ENCODE assay signal across 1 cellular context in the genomic region with DNA sequence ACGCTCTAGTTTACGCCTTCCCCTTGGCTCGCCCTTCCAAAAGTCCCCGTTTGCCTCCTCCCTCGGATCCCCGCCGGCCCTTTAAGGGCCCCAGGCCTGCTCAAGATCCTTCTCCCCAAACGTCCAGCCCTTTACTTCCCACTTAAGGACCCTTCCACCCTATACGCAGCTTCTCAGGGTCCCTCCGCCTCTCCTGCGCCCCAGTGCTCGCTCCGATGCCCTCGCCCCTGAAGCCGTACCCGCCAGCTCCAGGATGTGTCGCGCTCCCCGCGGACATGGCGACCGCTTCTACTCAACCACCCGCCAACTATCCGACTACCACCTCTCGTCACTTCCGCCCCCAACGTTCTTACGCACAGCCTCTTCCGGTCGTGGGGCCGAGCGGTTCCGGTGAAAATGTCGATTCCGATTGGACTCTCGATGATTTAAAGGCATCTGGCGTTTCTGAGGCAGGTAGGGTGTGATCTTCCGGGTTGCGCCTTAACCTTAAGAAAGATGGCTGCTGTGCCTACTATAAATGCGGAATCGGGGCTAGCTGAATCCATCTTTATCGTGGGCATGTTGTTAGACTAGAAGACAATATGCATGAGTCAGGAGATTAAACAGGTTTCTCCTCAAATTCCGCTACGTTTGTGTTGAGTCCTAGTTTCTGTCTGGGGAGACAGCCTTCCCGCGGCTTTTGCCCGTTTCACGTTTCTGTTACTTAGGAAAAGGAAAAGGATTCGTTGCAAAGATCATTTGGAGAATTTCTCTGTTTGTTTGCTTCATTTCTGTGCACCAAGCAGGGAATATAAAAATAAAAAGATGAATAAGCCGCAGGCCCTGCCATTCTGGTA.
TF ChIP-seq lines count a peak whose summit lies in the region.

A gene (minus strand): TSS at position 317 of the 836 bp plus-strand sequence. CDS start 40 bp downstream, at position 277.

TF ChIP-seq in GM12878, 131 proteins besides CTCF, POLR2A, EP300 and RAD21 (continued from another document and continues in another):
- TF ChIP-seq, protein P1, sequence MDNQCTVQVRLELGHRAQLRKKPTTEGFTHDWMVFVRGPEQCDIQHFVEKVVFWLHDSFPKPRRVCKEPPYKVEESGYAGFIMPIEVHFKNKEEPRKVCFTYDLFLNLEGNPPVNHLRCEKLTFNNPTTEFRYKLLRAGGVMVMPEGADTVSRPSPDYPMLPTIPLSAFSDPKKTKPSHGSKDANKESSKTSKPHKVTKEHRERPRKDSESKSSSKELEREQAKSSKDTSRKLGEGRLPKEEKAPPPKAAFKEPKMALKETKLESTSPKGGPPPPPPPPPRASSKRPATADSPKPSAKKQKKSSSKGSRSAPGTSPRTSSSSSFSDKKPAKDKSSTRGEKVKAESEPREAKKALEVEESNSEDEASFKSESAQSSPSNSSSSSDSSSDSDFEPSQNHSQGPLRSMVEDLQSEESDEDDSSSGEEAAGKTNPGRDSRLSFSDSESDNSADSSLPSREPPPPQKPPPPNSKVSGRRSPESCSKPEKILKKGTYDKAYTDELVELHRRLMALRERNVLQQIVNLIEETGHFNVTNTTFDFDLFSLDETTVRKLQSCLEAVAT (IDR thresholded peaks at IDR 0.05) = peak; percentile 82
- TF ChIP-seq, protein P2, sequence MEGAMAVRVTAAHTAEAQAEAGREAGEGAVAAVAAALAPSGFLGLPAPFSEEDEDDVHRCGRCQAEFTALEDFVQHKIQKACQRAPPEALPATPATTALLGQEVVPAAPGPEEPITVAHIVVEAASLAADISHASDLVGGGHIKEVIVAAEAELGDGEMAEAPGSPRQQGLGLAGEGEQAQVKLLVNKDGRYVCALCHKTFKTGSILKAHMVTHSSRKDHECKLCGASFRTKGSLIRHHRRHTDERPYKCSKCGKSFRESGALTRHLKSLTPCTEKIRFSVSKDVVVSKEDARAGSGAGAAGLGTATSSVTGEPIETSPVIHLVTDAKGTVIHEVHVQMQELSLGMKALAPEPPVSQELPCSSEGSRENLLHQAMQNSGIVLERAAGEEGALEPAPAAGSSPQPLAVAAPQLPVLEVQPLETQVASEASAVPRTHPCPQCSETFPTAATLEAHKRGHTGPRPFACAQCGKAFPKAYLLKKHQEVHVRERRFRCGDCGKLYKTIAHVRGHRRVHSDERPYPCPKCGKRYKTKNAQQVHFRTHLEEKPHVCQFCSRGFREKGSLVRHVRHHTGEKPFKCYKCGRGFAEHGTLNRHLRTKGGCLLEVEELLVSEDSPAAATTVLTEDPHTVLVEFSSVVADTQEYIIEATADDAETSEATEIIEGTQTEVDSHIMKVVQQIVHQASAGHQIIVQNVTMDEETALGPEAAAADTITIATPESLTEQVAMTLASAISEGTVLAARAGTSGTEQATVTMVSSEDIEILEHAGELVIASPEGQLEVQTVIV (IDR thresholded peaks at IDR 0.05; ENCODE audit: borderline replicate concordance, partially characterized antibody) = peak; percentile 89
- TF ChIP-seq, protein P3, sequence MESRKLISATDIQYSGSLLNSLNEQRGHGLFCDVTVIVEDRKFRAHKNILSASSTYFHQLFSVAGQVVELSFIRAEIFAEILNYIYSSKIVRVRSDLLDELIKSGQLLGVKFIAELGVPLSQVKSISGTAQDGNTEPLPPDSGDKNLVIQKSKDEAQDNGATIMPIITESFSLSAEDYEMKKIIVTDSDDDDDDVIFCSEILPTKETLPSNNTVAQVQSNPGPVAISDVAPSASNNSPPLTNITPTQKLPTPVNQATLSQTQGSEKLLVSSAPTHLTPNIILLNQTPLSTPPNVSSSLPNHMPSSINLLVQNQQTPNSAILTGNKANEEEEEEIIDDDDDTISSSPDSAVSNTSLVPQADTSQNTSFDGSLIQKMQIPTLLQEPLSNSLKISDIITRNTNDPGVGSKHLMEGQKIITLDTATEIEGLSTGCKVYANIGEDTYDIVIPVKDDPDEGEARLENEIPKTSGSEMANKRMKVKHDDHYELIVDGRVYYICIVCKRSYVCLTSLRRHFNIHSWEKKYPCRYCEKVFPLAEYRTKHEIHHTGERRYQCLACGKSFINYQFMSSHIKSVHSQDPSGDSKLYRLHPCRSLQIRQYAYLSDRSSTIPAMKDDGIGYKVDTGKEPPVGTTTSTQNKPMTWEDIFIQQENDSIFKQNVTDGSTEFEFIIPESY (IDR thresholded peaks at IDR 0.05) = no peak
- TF ChIP-seq RBBP5 (conservative IDR thresholded peaks at IDR 0.05) (no peak), HDAC6 (IDR thresholded peaks at IDR 0.05; ENCODE audit: unreplicated experiment) (no peak), CREM (IDR thresholded peaks at IDR 0.05; ENCODE audit: low read depth) (peak; percentile 95), POLR2AphosphoS5 (IDR thresholded peaks at IDR 0.05; ENCODE audit: low read length) (peak; percentile 99), PAX5 (IDR thresholded peaks at IDR 0.05; ENCODE audit: borderline replicate concordance, low read depth, low read length) (peak; percentile 69; the same call in 1 of the 2 replicates), SPI1 (IDR thresholded peaks at IDR 0.05; ENCODE audit: borderline replicate concordance, insufficient read depth, low read depth, low read length) (peak; percentile 59; the same call in 1 of the 2 replicates), IRF4 (IDR thresholded peaks at IDR 0.05; ENCODE audit: low read depth, low read length) (no peak), SREBF1 (IDR thresholded peaks at IDR 0.05; ENCODE audit: low read length) (peak; percentile 64), ZNF207 (IDR thresholded peaks at IDR 0.05; ENCODE audit: borderline replicate concordance) (0 out of 2 replicates have a peak, but pooled peaks have one; percentile 46), KDM1A (IDR thresholded peaks at IDR 0.05; ENCODE audit: borderline replicate concordance) (no peak), ZNF274 (IDR thresholded peaks at IDR 0.05; ENCODE audit: insufficient read depth, insufficient read length) (no peak), RELA (IDR thresholded peaks at IDR 0.05; ENCODE audit: borderline replicate concordance, partially characterized antibody) (peak; percentile 72), YY1 (IDR thresholded peaks at IDR 0.05; ENCODE audit: low read depth, low read length) (peak; percentile 99), CHD2 (IDR thresholded peaks at IDR 0.05; ENCODE audit: borderline replicate concordance, low read depth, low read length) (peak; percentile 88), HDGF (IDR thresholded peaks at IDR 0.05) (peak; percentile 85; the same call in 1 of the 2 replicates), GABPA (IDR thresholded peaks at IDR 0.05; ENCODE audit: low read depth) (peak; percentile 99), NFIC (IDR thresholded peaks at IDR 0.05; ENCODE audit: low read depth, low read length) (no peak), FOXM1 (IDR thresholded peaks at IDR 0.05; ENCODE audit: low read depth, low read length) (0 out of 2 replicates have a peak, but pooled peaks have one; percentile 12), NBN (IDR thresholded peaks at IDR 0.05) (peak; percentile 92; the same call in 1 of the 2 replicates), WRNIP1 (IDR thresholded peaks at IDR 0.05; ENCODE audit: borderline replicate concordance, low read depth, low read length) (no peak), MTA2 (IDR thresholded peaks at IDR 0.05; ENCODE audit: low read depth) (peak; percentile 87), TCF3 (IDR thresholded peaks at IDR 0.05; ENCODE audit: borderline replicate concordance, insufficient read depth, low read depth, low read length) (peak; percentile 74; the same call in 1 of the 2 replicates), NR2C1 (IDR thresholded peaks at IDR 0.05) (peak; percentile 99), HDAC2 (IDR thresholded peaks at IDR 0.05) (no peak), SREBF2 (IDR thresholded peaks at IDR 0.05; ENCODE audit: low read length) (peak; percentile 62; the same call in 1 of the 2 replicates), HCFC1 (IDR thresholded peaks at IDR 0.05; ENCODE audit: low read length) (peak; percentile 77), EGR1 (IDR thresholded peaks at IDR 0.05; ENCODE audit: borderline replicate concordance in 1 of 2, low read depth in 2 of 2, low read length in 2 of 2) (peak in 1 of 2 experiments; percentile 67; a peak in 1 of 3 replicates), ATF7 (IDR thresholded peaks at IDR 0.05; ENCODE audit: low read depth) (peak; percentile 76), MXI1 (IDR thresholded peaks at IDR 0.05; ENCODE audit: low read depth, low read length) (peak; percentile 78), SMARCA5 (IDR thresholded peaks at IDR 0.05) (peak; percentile 77; the same call in 1 of the 2 replicates), BHLHE40 (IDR thresholded peaks at IDR 0.05; ENCODE audit: borderline replicate concordance in 1 of 2, low read depth in 2 of 2, low read length in 1 of 2) (no peak; a peak in 1 of 4 replicates), PAX8 (IDR thresholded peaks at IDR 0.05) (peak; percentile 89; the same call in 1 of the 2 replicates), FOS (IDR thresholded peaks at IDR 0.05; ENCODE audit: borderline replicate concordance, extremely low read depth, insufficient read length) (no peak)
- TF ChIP-seq, protein P4, sequence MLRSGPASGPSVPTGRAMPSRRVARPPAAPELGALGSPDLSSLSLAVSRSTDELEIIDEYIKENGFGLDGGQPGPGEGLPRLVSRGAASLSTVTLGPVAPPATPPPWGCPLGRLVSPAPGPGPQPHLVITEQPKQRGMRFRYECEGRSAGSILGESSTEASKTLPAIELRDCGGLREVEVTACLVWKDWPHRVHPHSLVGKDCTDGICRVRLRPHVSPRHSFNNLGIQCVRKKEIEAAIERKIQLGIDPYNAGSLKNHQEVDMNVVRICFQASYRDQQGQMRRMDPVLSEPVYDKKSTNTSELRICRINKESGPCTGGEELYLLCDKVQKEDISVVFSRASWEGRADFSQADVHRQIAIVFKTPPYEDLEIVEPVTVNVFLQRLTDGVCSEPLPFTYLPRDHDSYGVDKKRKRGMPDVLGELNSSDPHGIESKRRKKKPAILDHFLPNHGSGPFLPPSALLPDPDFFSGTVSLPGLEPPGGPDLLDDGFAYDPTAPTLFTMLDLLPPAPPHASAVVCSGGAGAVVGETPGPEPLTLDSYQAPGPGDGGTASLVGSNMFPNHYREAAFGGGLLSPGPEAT (IDR thresholded peaks at IDR 0.05; ENCODE audit: low read depth) = peak; percentile 88
- TF ChIP-seq, protein P5, sequence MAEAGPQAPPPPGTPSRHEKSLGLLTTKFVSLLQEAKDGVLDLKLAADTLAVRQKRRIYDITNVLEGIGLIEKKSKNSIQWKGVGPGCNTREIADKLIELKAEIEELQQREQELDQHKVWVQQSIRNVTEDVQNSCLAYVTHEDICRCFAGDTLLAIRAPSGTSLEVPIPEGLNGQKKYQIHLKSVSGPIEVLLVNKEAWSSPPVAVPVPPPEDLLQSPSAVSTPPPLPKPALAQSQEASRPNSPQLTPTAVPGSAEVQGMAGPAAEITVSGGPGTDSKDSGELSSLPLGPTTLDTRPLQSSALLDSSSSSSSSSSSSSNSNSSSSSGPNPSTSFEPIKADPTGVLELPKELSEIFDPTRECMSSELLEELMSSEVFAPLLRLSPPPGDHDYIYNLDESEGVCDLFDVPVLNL (IDR thresholded peaks at IDR 0.05; ENCODE audit: low read depth, low read length) = peak; percentile 56; the same call in 1 of the 2 replicates
- TF ChIP-seq, protein P6, sequence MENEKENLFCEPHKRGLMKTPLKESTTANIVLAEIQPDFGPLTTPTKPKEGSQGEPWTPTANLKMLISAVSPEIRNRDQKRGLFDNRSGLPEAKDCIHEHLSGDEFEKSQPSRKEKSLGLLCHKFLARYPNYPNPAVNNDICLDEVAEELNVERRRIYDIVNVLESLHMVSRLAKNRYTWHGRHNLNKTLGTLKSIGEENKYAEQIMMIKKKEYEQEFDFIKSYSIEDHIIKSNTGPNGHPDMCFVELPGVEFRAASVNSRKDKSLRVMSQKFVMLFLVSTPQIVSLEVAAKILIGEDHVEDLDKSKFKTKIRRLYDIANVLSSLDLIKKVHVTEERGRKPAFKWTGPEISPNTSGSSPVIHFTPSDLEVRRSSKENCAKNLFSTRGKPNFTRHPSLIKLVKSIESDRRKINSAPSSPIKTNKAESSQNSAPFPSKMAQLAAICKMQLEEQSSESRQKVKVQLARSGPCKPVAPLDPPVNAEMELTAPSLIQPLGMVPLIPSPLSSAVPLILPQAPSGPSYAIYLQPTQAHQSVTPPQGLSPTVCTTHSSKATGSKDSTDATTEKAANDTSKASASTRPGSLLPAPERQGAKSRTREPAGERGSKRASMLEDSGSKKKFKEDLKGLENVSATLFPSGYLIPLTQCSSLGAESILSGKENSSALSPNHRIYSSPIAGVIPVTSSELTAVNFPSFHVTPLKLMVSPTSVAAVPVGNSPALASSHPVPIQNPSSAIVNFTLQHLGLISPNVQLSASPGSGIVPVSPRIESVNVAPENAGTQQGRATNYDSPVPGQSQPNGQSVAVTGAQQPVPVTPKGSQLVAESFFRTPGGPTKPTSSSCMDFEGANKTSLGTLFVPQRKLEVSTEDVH (IDR thresholded peaks at IDR 0.05; ENCODE audit: low read depth, partially characterized antibody) = peak; percentile 95
- TF ChIP-seq, protein P7, sequence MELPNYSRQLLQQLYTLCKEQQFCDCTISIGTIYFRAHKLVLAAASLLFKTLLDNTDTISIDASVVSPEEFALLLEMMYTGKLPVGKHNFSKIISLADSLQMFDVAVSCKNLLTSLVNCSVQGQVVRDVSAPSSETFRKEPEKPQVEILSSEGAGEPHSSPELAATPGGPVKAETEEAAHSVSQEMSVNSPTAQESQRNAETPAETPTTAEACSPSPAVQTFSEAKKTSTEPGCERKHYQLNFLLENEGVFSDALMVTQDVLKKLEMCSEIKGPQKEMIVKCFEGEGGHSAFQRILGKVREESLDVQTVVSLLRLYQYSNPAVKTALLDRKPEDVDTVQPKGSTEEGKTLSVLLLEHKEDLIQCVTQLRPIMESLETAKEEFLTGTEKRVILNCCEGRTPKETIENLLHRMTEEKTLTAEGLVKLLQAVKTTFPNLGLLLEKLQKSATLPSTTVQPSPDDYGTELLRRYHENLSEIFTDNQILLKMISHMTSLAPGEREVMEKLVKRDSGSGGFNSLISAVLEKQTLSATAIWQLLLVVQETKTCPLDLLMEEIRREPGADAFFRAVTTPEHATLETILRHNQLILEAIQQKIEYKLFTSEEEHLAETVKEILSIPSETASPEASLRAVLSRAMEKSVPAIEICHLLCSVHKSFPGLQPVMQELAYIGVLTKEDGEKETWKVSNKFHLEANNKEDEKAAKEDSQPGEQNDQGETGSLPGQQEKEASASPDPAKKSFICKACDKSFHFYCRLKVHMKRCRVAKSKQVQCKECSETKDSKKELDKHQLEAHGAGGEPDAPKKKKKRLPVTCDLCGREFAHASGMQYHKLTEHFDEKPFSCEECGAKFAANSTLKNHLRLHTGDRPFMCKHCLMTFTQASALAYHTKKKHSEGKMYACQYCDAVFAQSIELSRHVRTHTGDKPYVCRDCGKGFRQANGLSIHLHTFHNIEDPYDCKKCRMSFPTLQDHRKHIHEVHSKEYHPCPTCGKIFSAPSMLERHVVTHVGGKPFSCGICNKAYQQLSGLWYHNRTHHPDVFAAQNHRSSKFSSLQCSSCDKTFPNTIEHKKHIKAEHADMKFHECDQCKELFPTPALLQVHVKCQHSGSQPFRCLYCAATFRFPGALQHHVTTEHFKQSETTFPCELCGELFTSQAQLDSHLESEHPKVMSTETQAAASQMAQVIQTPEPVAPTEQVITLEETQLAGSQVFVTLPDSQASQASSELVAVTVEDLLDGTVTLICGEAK (IDR thresholded peaks at IDR 0.05; ENCODE audit: borderline replicate concordance) = peak; percentile 99
- TF ChIP-seq, protein P8, sequence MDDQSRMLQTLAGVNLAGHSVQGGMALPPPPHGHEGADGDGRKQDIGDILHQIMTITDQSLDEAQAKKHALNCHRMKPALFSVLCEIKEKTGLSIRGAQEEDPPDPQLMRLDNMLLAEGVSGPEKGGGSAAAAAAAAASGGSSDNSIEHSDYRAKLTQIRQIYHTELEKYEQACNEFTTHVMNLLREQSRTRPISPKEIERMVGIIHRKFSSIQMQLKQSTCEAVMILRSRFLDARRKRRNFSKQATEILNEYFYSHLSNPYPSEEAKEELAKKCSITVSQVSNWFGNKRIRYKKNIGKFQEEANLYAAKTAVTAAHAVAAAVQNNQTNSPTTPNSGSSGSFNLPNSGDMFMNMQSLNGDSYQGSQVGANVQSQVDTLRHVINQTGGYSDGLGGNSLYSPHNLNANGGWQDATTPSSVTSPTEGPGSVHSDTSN (IDR thresholded peaks at IDR 0.05; ENCODE audit: insufficient replicate concordance, low read depth, low read length) = peak; percentile 76
